16 cellular contexts compared by ENCODE assay signal in the genomic region with DNA sequence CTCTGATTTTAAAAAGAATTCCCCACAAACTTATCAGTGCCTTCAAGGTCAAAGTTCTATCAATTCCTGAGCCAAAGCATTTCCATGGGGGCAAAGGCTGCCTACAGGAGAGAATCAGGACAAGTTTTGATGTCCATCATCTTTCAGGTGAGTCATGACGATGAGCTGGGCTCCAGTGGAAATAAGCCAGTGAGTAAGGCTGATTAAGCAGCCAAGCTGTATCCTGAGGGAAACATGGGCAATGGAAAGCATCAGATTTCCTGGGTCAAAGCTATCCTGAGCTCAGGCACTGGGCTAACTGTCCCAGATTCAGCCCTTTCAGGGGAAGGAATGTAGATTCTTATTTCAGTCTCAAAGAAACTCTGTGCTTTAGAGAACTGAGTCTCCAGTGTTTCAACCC.
DNase-seq lines count a peak whose midpoint lies in the region; ATAC-seq, FAIRE-seq and TF ChIP-seq lines count a peak whose summit lies in the region.
"Had no signal": no experiment of that assay in that cellular context is flagged by ENCODE, and none has a peak within 500 bp of the region (broad histone marks: within the 10 kb centered on the region; RNA-seq: fewer than 3 reads in every experiment).

No MANE protein-coding gene starts in this region.

- H3K79me2 ChIP-seq in endothelial cell of umbilical vein (ENCODE audit: control insufficient read depth, insufficient read depth, low read length): no peaks in the 10 kb centered on the region

- H3K36me3 ChIP-seq in BJ (ENCODE audit: control insufficient read depth, insufficient read depth, low read length) (no peaks in the 10 kb centered on the region), MG63 (no peaks in the 10 kb centered on the region), endothelial cell of umbilical vein (ENCODE audit: control insufficient read depth in 2 of 2, extremely low read depth in 1 of 2, insufficient read depth in 2 of 2, low read length in 2 of 2) (no peaks in the 10 kb centered on the region)
- H3K36me3 ChIP-seq: WERI-Rb-1 had no signal

- no peak for TF ChIP-seq POLR2A in endothelial cell of umbilical vein (IDR thresholded peaks at IDR 0.05; ENCODE audit: low read depth, low read length)

- no peak for ATAC-seq in SK-N-SH treated with all-trans-retinoic acid at 6 μM for 48 hours
- no peak for ATAC-seq in activated naive CD4-positive, alpha-beta T cell treated with anti-CD3 and anti-CD28 coated beads, Interleukin-2, amount 50 U/mL, for 72 hours

- no peak overlapping the region for H3K4me2 ChIP-seq in endothelial cell of umbilical vein (ENCODE audit: insufficient read depth, low read length)

- no peak overlapping the region for H3K27ac ChIP-seq in endothelial cell of umbilical vein (ENCODE audit: insufficient read depth, low read depth, low read length)
- H3K27ac ChIP-seq: WERI-Rb-1 had no signal

- H3K9ac ChIP-seq in endothelial cell of umbilical vein (replicated peaks; ENCODE audit: extremely low read depth, insufficient read depth, low read length): no peak overlapping the region

- H3K9me3 ChIP-seq in MG63: no peaks in the 10 kb centered on the region
- no peaks in the 10 kb centered on the region for H3K9me3 ChIP-seq in endothelial cell of umbilical vein (replicated peaks; ENCODE audit: control insufficient read depth, insufficient read depth, low read length)

- no peaks in the 10 kb centered on the region for H3K4me1 ChIP-seq in endothelial cell of umbilical vein (ENCODE audit: control insufficient read depth, extremely low read depth, insufficient read depth, low read length)

- DNase-seq in BJ (ENCODE audit: low read depth) (peak; percentile 8), MG63 (peak; percentile 75), endothelial cell of umbilical vein (ENCODE audit: low read depth, low spot score) (no peak), midbrain (lab: John Stamatoyannopoulos, UW) (peak; percentile 67), islet precursor cell (no peak), SK-N-DZ (ENCODE audit: low spot score) (no peak)
- no peak for DNase-seq in activated naive CD4-positive, alpha-beta T cell treated with anti-CD3 and anti-CD28 coated beads, Interleukin-2, amount 50 U/mL, for 72 hours (ENCODE audit: low spot score in 2 of 2)
- DNase-seq: activated effector memory CD4-positive, alpha-beta T cell treated with anti-CD3 and anti-CD28 coated beads, Interleukin-2, amount 50 U/mL, for 16 hours; AML-193; GOT3; immature natural killer cell; NCI-H1105; WERI-Rb-1 had no signal

- POLR2A ChIA-PET in BJ (lab: Charles Lee): no interaction called here
- POLR2A ChIA-PET in endothelial cell of umbilical vein (lab: Charles Lee): no interaction called here

- H3K9me3 Mint-ChIP-seq in activated naive CD4-positive, alpha-beta T cell treated with anti-CD3 and anti-CD28 coated beads, Interleukin-2, amount 50 U/mL, for 72 hours: no peaks in the 10 kb centered on the region
- H3K9me3 Mint-ChIP-seq: stimulated activated memory B cell treated with anti-CD40 and anti-IgM and Interleukin-4, amounts not matched to agents 10 μg/mL and 1 μg/mL and 100 μg/mL, for 72 hours; type B pancreatic cell had no signal

- no peak overlapping the region for H2AFZ ChIP-seq in endothelial cell of umbilical vein (ENCODE audit: low read depth, low read length)

- H3K27me3 ChIP-seq in BJ (ENCODE audit: control insufficient read depth, insufficient read depth, low read length) (no peaks in the 10 kb centered on the region), MG63 (no peaks in the 10 kb centered on the region), endothelial cell of umbilical vein (ENCODE audit: control insufficient read depth in 2 of 2, insufficient read depth in 2 of 2, low read length in 2 of 2) (peaks cover 4 to 8% of the 10 kb centered on the region in 2 experiments)

- H3K27ac Mint-ChIP-seq in activated naive CD4-positive, alpha-beta T cell treated with anti-CD3 and anti-CD28 coated beads, Interleukin-2, amount 50 U/mL, for 72 hours: no peak overlapping the region
- H3K27ac Mint-ChIP-seq: immature natural killer cell; stimulated activated memory B cell treated with anti-CD40 and anti-IgM and Interleukin-4, amounts not matched to agents 10 μg/mL and 1 μg/mL and 100 μg/mL, for 72 hours; type B pancreatic cell had no signal

- H3K4me3 ChIP-seq in BJ (ENCODE audit: low read depth, low read length) (no peak overlapping the region), MG63 (no peak overlapping the region), endothelial cell of umbilical vein (replicated peaks in 1 of 3; ENCODE audit: insufficient read depth in 1 of 3, low read depth in 1 of 3, low read length in 3 of 3) (no peak overlapping the region)

- no peaks in the 10 kb centered on the region for H3K36me3 Mint-ChIP-seq in activated naive CD4-positive, alpha-beta T cell treated with anti-CD3 and anti-CD28 coated beads, Interleukin-2, amount 50 U/mL, for 72 hours
- H3K36me3 Mint-ChIP-seq: immature natural killer cell; stimulated activated memory B cell treated with anti-CD40 and anti-IgM and Interleukin-4, amounts not matched to agents 10 μg/mL and 1 μg/mL and 100 μg/mL, for 72 hours; type B pancreatic cell had no signal

- dilution Hi-C loops in endothelial cell of umbilical vein (cut with MboI; ENCODE audit: extremely low pct_ligation_motif_present, low sequenced_read_pairs): no loop called here

- no peak for TF ChIP-seq CTCF in BJ (IDR thresholded peaks at IDR 0.05; ENCODE audit: insufficient read depth, low read depth, low read length)
- TF ChIP-seq CTCF in endothelial cell of umbilical vein (IDR thresholded peaks at IDR 0.05; ENCODE audit: extremely low read depth in 1 of 2, insufficient read depth in 1 of 2, low read depth in 1 of 2, low read length in 2 of 2): no peak

- CTCF ChIA-PET in BJ (lab: Yijun Ruan, JAX) (no interaction called here), endothelial cell of umbilical vein (lab: Charles Lee) (interaction anchor here (2.0 kb wide), 1 partner anchor 18 kb away, joined by 6 read pairs; no protein-coding TSS in a partner anchor)

- no peaks in the 10 kb centered on the region for H3K9me1 ChIP-seq in endothelial cell of umbilical vein (replicated peaks; ENCODE audit: control insufficient read depth, extremely low read depth, insufficient read depth, low read length)

- H4K20me1 ChIP-seq in endothelial cell of umbilical vein (replicated peaks; ENCODE audit: control insufficient read depth, extremely low read depth, insufficient read depth, low read length): no peaks in the 10 kb centered on the region

- intact Hi-C loops in endothelial cell of umbilical vein (cut with micrococcal nuclease): no loop called here

- BruUV-seq in endothelial cell of umbilical vein (replicated peaks; lab: Mats Ljungman, UMichigan): no TSS peak

- no peak for FAIRE-seq in endothelial cell of umbilical vein (lab: Jason Lieb, UNC)

TF ChIP-seq in endothelial cell of umbilical vein, 7 proteins besides CTCF, POLR2A, EP300 and RAD21:
- TF ChIP-seq JUN (IDR thresholded peaks at IDR 0.05; ENCODE audit: borderline replicate concordance, insufficient read depth, insufficient read length, low read depth): no peak
- no peak for TF ChIP-seq MYC (IDR thresholded peaks at IDR 0.05; ENCODE audit: low read depth, low read length)
- no peak for TF ChIP-seq EZH2 (IDR thresholded peaks at IDR 0.05; ENCODE audit: borderline replicate concordance, low read depth, low read length, severe bottlenecking)
- peak; percentile 90 for TF ChIP-seq FOS (IDR thresholded peaks at IDR 0.05; ENCODE audit: borderline replicate concordance, insufficient read depth, low read length)
- no peak for TF ChIP-seq POLR2AphosphoS5 (IDR thresholded peaks at IDR 0.05; ENCODE audit: insufficient read depth, low read depth, low read length)
- TF ChIP-seq GATA2 (IDR thresholded peaks at IDR 0.05; ENCODE audit: insufficient read depth, insufficient read length, low read depth, low read length): peak; percentile 18

TF ChIP-seq in SK-N-SH treated with all-trans-retinoic acid at 6 μM for 48 hours, 23 proteins besides CTCF, POLR2A, EP300 and RAD21 (continues in another document):
- TF ChIP-seq ZNF8 (CRISPR knock-in tag; IDR thresholded peaks at IDR 0.05) (no peak), RARB (CRISPR knock-in tag; IDR thresholded peaks at IDR 0.05) (no peak), CSRNP3 (CRISPR knock-in tag; IDR thresholded peaks at IDR 0.05) (no peak), GLIS3 (CRISPR knock-in tag; IDR thresholded peaks at IDR 0.05) (no peak), CREB5 (CRISPR knock-in tag; IDR thresholded peaks at IDR 0.05; ENCODE audit: low read depth) (no peak), BACH2 (CRISPR knock-in tag; IDR thresholded peaks at IDR 0.05; ENCODE audit: borderline replicate concordance) (no peak)

Comparison
In these comparisons a context has a peak if more than half of its experiments do, and no peak if none do; other contexts are left out.
1. DNase-seq: peak in BJ (single experiment), MG63 (single experiment) and midbrain (single experiment); none in endothelial cell of umbilical vein (single experiment), islet precursor cell (single experiment), SK-N-DZ (single experiment) and activated naive CD4-positive, alpha-beta T cell treated with anti-CD3 and anti-CD28 coated beads, Interleukin-2, amount 50 U/mL, for 72 hours (0 of 2).